Comparison of ENCODE assay signal across 10 cellular contexts in the genomic region with DNA sequence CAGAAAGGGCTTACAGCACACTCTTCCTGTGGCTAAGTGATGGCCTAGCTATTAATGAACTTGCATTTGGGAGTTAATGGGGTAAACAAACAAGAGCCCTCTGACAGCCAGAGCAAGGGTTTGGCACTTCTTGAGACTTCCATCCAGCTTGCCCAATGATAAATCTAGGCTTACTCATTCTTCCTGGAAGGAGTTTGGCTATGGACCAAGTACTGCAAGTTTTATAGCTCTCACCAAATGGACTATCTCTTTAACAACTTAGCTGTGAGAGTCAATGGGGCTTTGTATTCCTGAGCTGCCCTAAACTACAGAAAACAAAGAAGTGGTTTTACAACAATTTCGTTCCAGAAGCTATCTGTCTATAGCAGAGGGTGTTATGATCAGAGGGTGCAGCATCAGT. TPM values are rescaled to one million over a fixed set of nuclear protein-coding genes. Genes with fewer than 3 reads are reported as not detected.
DNase-seq lines count a peak whose midpoint lies in the region; ATAC-seq and TF ChIP-seq lines count a peak whose summit lies in the region.
"Had no signal": no experiment of that assay in that cellular context is flagged by ENCODE, and none has a peak within 500 bp of the region (broad histone marks: within the 10 kb centered on the region; RNA-seq: fewer than 3 reads in every experiment).

No MANE protein-coding gene starts in this region.

- no peaks in the 10 kb centered on the region for H3K4me1 ChIP-seq in GM23248 (ENCODE audit: insufficient read depth)
- H3K4me1 ChIP-seq in CD8-positive, alpha-beta memory T cell (ENCODE audit: insufficient read depth, low read length) = no peaks in the 10 kb centered on the region

- no peaks in the 10 kb centered on the region for H3K36me3 Mint-ChIP-seq in type B pancreatic cell
- H3K36me3 Mint-ChIP-seq in activated T-helper 17 cell treated with anti-CD3 and anti-CD28 coated beads, Interleukin-2, amount 50 U/mL, for 72 hours (ENCODE audit: low read depth) = no peaks in the 10 kb centered on the region
- H3K36me3 Mint-ChIP-seq in CD8-positive, alpha-beta memory T cell = peaks cover 0 to 33% (median 2%) of the 10 kb centered on the region in 3 donors

- WGBS in GM23248 (ENCODE audit: low coverage in 1 of 2, low lambda C conversion rate in 2 of 2, missing lambda C conversion rate in 2 of 2), 2 experiments = 0% methylated on average over 1 of the region's 1 CpG

- DNase-seq in GM23248 (peak; percentile 84), RWPE1 (ENCODE audit: low spot score) (peak; percentile 89), fibroblast of peridontal ligament (ENCODE audit: extremely low read depth) (peak; percentile 78), pulmonary artery endothelial cell (ENCODE audit: low read depth, low spot score) (peak; percentile 4), type B pancreatic cell (ENCODE audit: extremely low spot score, unreplicated experiment) (no peak)
- no peak for DNase-seq in CD8-positive, alpha-beta memory T cell
- DNase-seq: NK-92 treated with Interleukin-12 subunit alpha and Interleukin-12 subunit beta, amount 100 ng/mL, for 24 hours; T-helper 9 cell had no signal

- POLR2A ChIA-PET in RWPE1 (lab: Yijun Ruan, JAX; ENCODE audit: low non-redundant PET) = interaction anchor here (0.9 kb wide), 1 partner anchor 18 kb away, joined by 3 read pairs; no protein-coding TSS in a partner anchor
- POLR2A ChIA-PET in CD8-positive, alpha-beta memory T cell (lab: Charles Lee) = no interaction called here

- H3K27me3 ChIP-seq in GM23248 (replicated peaks; ENCODE audit: insufficient read depth) = no peaks in the 10 kb centered on the region
- H3K27me3 ChIP-seq in CD8-positive, alpha-beta memory T cell (ENCODE audit: insufficient read depth, low read length, poor library complexity, severe bottlenecking) = no peaks in the 10 kb centered on the region

- no peaks in the 10 kb centered on the region for H3K9me3 ChIP-seq in GM23248 (ENCODE audit: low read depth)
- H3K9me3 ChIP-seq in CD8-positive, alpha-beta memory T cell (ENCODE audit: low read length) = no peaks in the 10 kb centered on the region

- H3K27ac Mint-ChIP-seq in type B pancreatic cell = no peak overlapping the region
- no peak overlapping the region for H3K27ac Mint-ChIP-seq in activated T-helper 17 cell treated with anti-CD3 and anti-CD28 coated beads, Interleukin-2, amount 50 U/mL, for 72 hours
- H3K27ac Mint-ChIP-seq in CD8-positive, alpha-beta memory T cell = no peak overlapping the region

- no peaks in the 10 kb centered on the region for H3K36me3 ChIP-seq in GM23248 (ENCODE audit: low read depth)
- H3K36me3 ChIP-seq in CD8-positive, alpha-beta memory T cell (ENCODE audit: insufficient read depth, low read length) = no peaks in the 10 kb centered on the region

- peaks cover 14% of the 10 kb centered on the region for H3K9me3 Mint-ChIP-seq in type B pancreatic cell
- H3K9me3 Mint-ChIP-seq in activated T-helper 17 cell treated with anti-CD3 and anti-CD28 coated beads, Interleukin-2, amount 50 U/mL, for 72 hours = peaks cover 19% of the 10 kb centered on the region
- H3K9me3 Mint-ChIP-seq in CD8-positive, alpha-beta memory T cell = peaks cover 22 to 47% (median 38%) of the 10 kb centered on the region in 5 donors

- no peaks in the 10 kb centered on the region for H3K9me2 ChIP-seq in GM23248 (ENCODE audit: insufficient read depth)

- H3K4me3 ChIP-seq in GM23248 = no peak overlapping the region
- no peak overlapping the region for H3K4me3 ChIP-seq in CD8-positive, alpha-beta memory T cell (ENCODE audit: low read length)

- TF ChIP-seq CTCF in RWPE1 (conservative IDR thresholded peaks at IDR 0.05; ENCODE audit: low read depth) = no peak
- no peak for TF ChIP-seq CTCF in type B pancreatic cell (conservative IDR thresholded peaks at IDR 0.05)

- no peaks in the 10 kb centered on the region for H3K79me2 ChIP-seq in GM23248 (ENCODE audit: insufficient read depth)

- ATAC-seq in HG03378 (IDR thresholded peaks at IDR 0.05; ENCODE audit: unreplicated experiment) = no peak
- no peak for ATAC-seq in activated T-helper 17 cell treated with anti-CD3 and anti-CD28 coated beads, Interleukin-2, amount 50 U/mL, for 72 hours (replicated peaks)

- CTCF ChIA-PET in RWPE1 (lab: Yijun Ruan, JAX) = interaction anchor here (1.0 to 1.3 kb wide), 2 partner anchors 19 to 20 kb away, joined by 3 to 4 read pairs; no protein-coding TSS in a partner anchor
- CTCF ChIA-PET in CD8-positive, alpha-beta memory T cell (lab: Charles Lee) = no interaction called here

- no peak overlapping the region for H3K4me3 Mint-ChIP-seq in type B pancreatic cell
- H3K4me3 Mint-ChIP-seq in activated T-helper 17 cell treated with anti-CD3 and anti-CD28 coated beads, Interleukin-2, amount 50 U/mL, for 72 hours = no peak overlapping the region
- H3K4me3 Mint-ChIP-seq in CD8-positive, alpha-beta memory T cell = no peak overlapping the region

- H3K4me2 ChIP-seq in GM23248 (ENCODE audit: unreplicated experiment) = no peak overlapping the region

- no peak overlapping the region for H2AFZ ChIP-seq in GM23248

- H3K27ac ChIP-seq in GM23248 (no peak overlapping the region), RWPE1 (no peak overlapping the region)
- H3K27ac ChIP-seq in CD8-positive, alpha-beta memory T cell (ENCODE audit: low read depth, low read length) = no peak overlapping the region

- no peaks in the 10 kb centered on the region for H3K4me1 Mint-ChIP-seq in type B pancreatic cell (ENCODE audit: unreplicated experiment)
- H3K4me1 Mint-ChIP-seq in activated T-helper 17 cell treated with anti-CD3 and anti-CD28 coated beads, Interleukin-2, amount 50 U/mL, for 72 hours = no peaks in the 10 kb centered on the region
- H3K4me1 Mint-ChIP-seq in CD8-positive, alpha-beta memory T cell = no peaks in the 10 kb centered on the region

- H3K27me3 Mint-ChIP-seq in type B pancreatic cell = peaks cover 23% of the 10 kb centered on the region
- H3K27me3 Mint-ChIP-seq in activated T-helper 17 cell treated with anti-CD3 and anti-CD28 coated beads, Interleukin-2, amount 50 U/mL, for 72 hours = peaks cover 54% of the 10 kb centered on the region
- H3K27me3 Mint-ChIP-seq in CD8-positive, alpha-beta memory T cell = peaks cover 19 to 79% of the 10 kb centered on the region in 2 donors

- H4K20me1 ChIP-seq in GM23248 (ENCODE audit: insufficient read depth) = no peaks in the 10 kb centered on the region

- in situ Hi-C loops in GM23248 (cut with MboI) = no loop called here

- H3F3A ChIP-seq in GM23248 (ENCODE audit: insufficient read depth) = no peaks in the 10 kb centered on the region

- no peak overlapping the region for H3K9ac ChIP-seq in GM23248

RNA-seq across cellular contexts. Expression of a gene that starts 16.7 kb away (rescaled TPM):
- total RNA-seq in GM23248 (2014; rRNA removed; shearing (Covaris generic)) = 1.5 TPM in 1 of 2 replicates, not detected in the other
- not detected in 2 replicates for polyA plus RNA-seq in GM23248 (2016; fragmentation: Nextera tagmentation; extraction: Ambion mirVana)
- not detected in 2 replicates for total RNA-seq in pulmonary artery endothelial cell
- total RNA-seq in type B pancreatic cell (ENCODE audit: low replicate concordance) = 3.7 and 6.9 TPM in 2 replicates
- not detected for total RNA-seq in activated T-helper 17 cell treated with anti-CD3 and anti-CD28 coated beads, Interleukin-2, amount 50 U/mL, for 72 hours
- total RNA-seq in CD8-positive, alpha-beta memory T cell = under 1 TPM in 1 of 2 experiments, not detected in 1; 0.42 TPM
- polyA plus RNA-seq in CD8-positive, alpha-beta memory T cell = not detected

RNA-seq across cellular contexts. Expression of a gene that starts 33.7 kb away (rescaled TPM):
- not detected in 2 replicates for total RNA-seq in GM23248 (2014; rRNA removed; shearing (Covaris generic))
- polyA plus RNA-seq in GM23248 (2016; fragmentation: Nextera tagmentation; extraction: Ambion mirVana) = not detected in 2 replicates
- total RNA-seq in pulmonary artery endothelial cell (not detected in 2 replicates), type B pancreatic cell (ENCODE audit: low replicate concordance) (not detected in 2 replicates)
- not detected for total RNA-seq in activated T-helper 17 cell treated with anti-CD3 and anti-CD28 coated beads, Interleukin-2, amount 50 U/mL, for 72 hours
- not detected for total RNA-seq in CD8-positive, alpha-beta memory T cell
- not detected for polyA plus RNA-seq in CD8-positive, alpha-beta memory T cell

RNA-seq across cellular contexts. Expression of a gene that starts 43.0 kb away (rescaled TPM):
- not detected in 2 replicates for total RNA-seq in GM23248 (2014; rRNA removed; shearing (Covaris generic))
- polyA plus RNA-seq in GM23248 (2016; fragmentation: Nextera tagmentation; extraction: Ambion mirVana) = not detected in 2 replicates
- total RNA-seq in pulmonary artery endothelial cell (not detected in 2 replicates), type B pancreatic cell (ENCODE audit: low replicate concordance) (0.41 and 0.74 TPM in 2 replicates)
- total RNA-seq in activated T-helper 17 cell treated with anti-CD3 and anti-CD28 coated beads, Interleukin-2, amount 50 U/mL, for 72 hours = 1 to 10 TPM in 1 of 2 donors, not detected in 1; 5.4 TPM
- not detected for total RNA-seq in CD8-positive, alpha-beta memory T cell
- not detected for polyA plus RNA-seq in CD8-positive, alpha-beta memory T cell

RNA-seq across cellular contexts. Expression of a gene that starts 48.9 kb away (rescaled TPM):
- total RNA-seq in GM23248 (2014; rRNA removed; shearing (Covaris generic)) = not detected in 2 replicates
- not detected in 2 replicates for polyA plus RNA-seq in GM23248 (2016; fragmentation: Nextera tagmentation; extraction: Ambion mirVana)
- total RNA-seq in pulmonary artery endothelial cell (not detected in 2 replicates), type B pancreatic cell (ENCODE audit: low replicate concordance) (not detected in 2 replicates)
- not detected for total RNA-seq in activated T-helper 17 cell treated with anti-CD3 and anti-CD28 coated beads, Interleukin-2, amount 50 U/mL, for 72 hours
- total RNA-seq in CD8-positive, alpha-beta memory T cell = not detected
- polyA plus RNA-seq in CD8-positive, alpha-beta memory T cell = not detected

RNA-seq across cellular contexts. Expression of a gene that starts 57.0 kb away (rescaled TPM):
- total RNA-seq in GM23248 (2014; rRNA removed; shearing (Covaris generic)) = 0.11 and 0.25 TPM in 2 replicates
- 0.55 and 0.99 TPM in 2 replicates for polyA plus RNA-seq in GM23248 (2016; fragmentation: Nextera tagmentation; extraction: Ambion mirVana)
- total RNA-seq in pulmonary artery endothelial cell (0.20 and 0.21 TPM in 2 replicates), type B pancreatic cell (ENCODE audit: low replicate concordance) (2.2 and 3.5 TPM in 2 replicates)
- total RNA-seq in activated T-helper 17 cell treated with anti-CD3 and anti-CD28 coated beads, Interleukin-2, amount 50 U/mL, for 72 hours = under 1 TPM; 0.15 to 0.24 TPM
- total RNA-seq in CD8-positive, alpha-beta memory T cell = under 1 TPM; 0.16 to 0.28 TPM
- polyA plus RNA-seq in CD8-positive, alpha-beta memory T cell = not detected

Comparison
In these comparisons a context has a peak if more than half of its experiments do, and no peak if none do; other contexts are left out.
1. DNase-seq: peak in GM23248 (single experiment), RWPE1 (single experiment), fibroblast of peridontal ligament (single experiment) and pulmonary artery endothelial cell (single experiment); none in type B pancreatic cell (single experiment) and CD8-positive, alpha-beta memory T cell (0 of 5).